ENCODE assay signal across 19 cellular contexts in genomic region chr16:57392694-57393093, GRCh38. TPM values are rescaled to one million over a fixed set of nuclear protein-coding genes. Genes with fewer than 3 reads are reported as not detected.
"Had no signal": no experiment of that assay in that cellular context is flagged by ENCODE, and none has a peak within 500 bp of the region (broad histone marks: within the 10 kb centered on the region; RNA-seq: fewer than 3 reads in every experiment).

No MANE protein-coding gene starts in this region.

- H3K27ac ChIP-seq: adrenal gland, esophagus muscularis mucosa, sigmoid colon, thoracic aorta, uterus had no signal

- ATAC-seq: activated CD4-positive, CD25-positive, alpha-beta regulatory T cell treated with anti-CD3 and anti-CD28 coated beads, Interleukin-2, amount 50 U/mL, for 24 hours; natural killer cell had no signal

- H3K4me3 ChIP-seq: adrenal gland, esophagus muscularis mucosa, lung, sigmoid colon, thoracic aorta, uterus had no signal

- DNase-seq: activated CD4-positive, alpha-beta T cell treated with anti-CD3 and anti-CD28 coated beads, Interleukin-2, amount 50 U/mL, for 4 hours; activated naive CD4-positive, alpha-beta T cell treated with anti-CD3 and anti-CD28 coated beads, Interleukin-2, amount 50 U/mL, for 16 hours; activated T-cell treated with anti-CD3 and anti-CD28 coated beads, Interleukin-2, amount 50 U/mL, for 1 hour; adrenal gland; cortex of kidney; foreskin fibroblast; glutamatergic neuron; natural killer cell; nucleus accumbens; sigmoid colon; stimulated activated CD4-positive, alpha-beta T cell treated with anti-CD3 and anti-CD28 coated beads, Interleukin-12 subunit alpha, Interleukin-12 subunit beta, amount 100 ng/mL, for 4 hours; uterus had no signal

- H3K9me3 ChIP-seq: adrenal gland, esophagus muscularis mucosa, sigmoid colon, thoracic aorta, uterus had no signal

- H3K4me1 ChIP-seq: adrenal gland, sigmoid colon, uterus had no signal

- FAIRE-seq: TTC549 had no signal

- H3K36me3 ChIP-seq: adrenal gland, esophagus muscularis mucosa, sigmoid colon, thoracic aorta, uterus had no signal

- H3K27me3 ChIP-seq: adrenal gland, esophagus muscularis mucosa, sigmoid colon, uterus had no signal

RNA-seq across cellular contexts. Expression of gene CCL17, which starts 11.9 kb away (rescaled TPM):
- total RNA-seq: adrenal gland, esophagus muscularis mucosa, mononuclear cell, natural killer cell, progenitor cell of endocrine pancreas, sigmoid colon, thoracic aorta, uterus had no signal
- polyA plus RNA-seq: adrenal gland had no signal

RNA-seq across cellular contexts. Expression of gene CX3CL1, which starts 20.4 kb away (rescaled TPM):
- total RNA-seq: mononuclear cell, natural killer cell had no signal

RNA-seq across cellular contexts. Expression of gene CCL22, which starts 34.1 kb away (rescaled TPM):
- total RNA-seq: esophagus muscularis mucosa, mononuclear cell, progenitor cell of endocrine pancreas, sigmoid colon, thoracic aorta, uterus had no signal
